ENCODE assay signal across 30 cellular contexts in genomic region chr16:76539609-76540008, GRCh38.
"Had no signal": no experiment of that assay in that cellular context is flagged by ENCODE, and none has a peak within 500 bp of the region (broad histone marks: within the 10 kb centered on the region; RNA-seq: fewer than 3 reads in every experiment).

No MANE protein-coding gene starts in this region.

- H3K79me2 ChIP-seq: parathyroid adenoma had no signal

- H3K4me3 ChIP-seq: neural progenitor cell, ovary, psoas muscle, skin epidermis, smooth muscle cell, spleen, stomach, thoracic aorta, thyroid gland, tibial nerve, upper lobe of left lung, vagina had no signal

- H3K9me3 ChIP-seq: ovary, psoas muscle, spleen, stomach, thoracic aorta, thyroid gland, tibial nerve, upper lobe of left lung, vagina had no signal

- H3K27me3 ChIP-seq: ovary, spleen, stomach, thyroid gland, tibial nerve, upper lobe of left lung, vagina had no signal

- H3K4me1 Mint-ChIP-seq: naive thymus-derived CD8-positive, alpha-beta T cell; neural progenitor cell; stimulated activated memory B cell treated with anti-CD40 and anti-IgM and Interleukin-4, amounts not matched to agents 10 μg/mL and 1 μg/mL and 100 μg/mL, for 72 hours had no signal

- H3K4me3 Mint-ChIP-seq: naive thymus-derived CD8-positive, alpha-beta T cell; natural killer cell treated with Interleukin-12 subunit alpha and Interleukin-12 subunit beta and Interleukin-15 and Interleukin-18, amount 100 ng/mL, for 72 hours; neural progenitor cell; stimulated activated memory B cell treated with anti-CD40 and anti-IgM and Interleukin-4, amounts not matched to agents 10 μg/mL and 1 μg/mL and 100 μg/mL, for 72 hours; stimulated activated naive CD8-positive, alpha-beta T cell treated with anti-CD3 and anti-CD28 coated beads, Interleukin-15, Interleukin-2, amounts not matched to agents 100 ng/mL and 50 ng/mL, for 24 hours had no signal

- H3K27ac Mint-ChIP-seq: naive thymus-derived CD8-positive, alpha-beta T cell; natural killer cell treated with Interleukin-12 subunit alpha and Interleukin-12 subunit beta and Interleukin-15 and Interleukin-18, amount 100 ng/mL, for 72 hours; neural progenitor cell; progenitor cell of endocrine pancreas; stimulated activated memory B cell treated with anti-CD40 and anti-IgM and Interleukin-4, amounts not matched to agents 10 μg/mL and 1 μg/mL and 100 μg/mL, for 72 hours; stimulated activated naive CD8-positive, alpha-beta T cell treated with anti-CD3 and anti-CD28 coated beads, Interleukin-15, Interleukin-2, amounts not matched to agents 100 ng/mL and 50 ng/mL, for 24 hours had no signal

- H3K4me2 ChIP-seq: neural progenitor cell, smooth muscle cell had no signal

- H3K36me3 ChIP-seq: neural progenitor cell, ovary, spleen, stomach, thoracic aorta, thyroid gland, tibial nerve, upper lobe of left lung, vagina had no signal

- H3K36me3 Mint-ChIP-seq: naive thymus-derived CD8-positive, alpha-beta T cell; natural killer cell treated with Interleukin-12 subunit alpha and Interleukin-12 subunit beta and Interleukin-15 and Interleukin-18, amount 100 ng/mL, for 72 hours; neural progenitor cell; stimulated activated memory B cell treated with anti-CD40 and anti-IgM and Interleukin-4, amounts not matched to agents 10 μg/mL and 1 μg/mL and 100 μg/mL, for 72 hours had no signal

- H3K9ac ChIP-seq: neural progenitor cell, parathyroid adenoma had no signal

- H3K4me1 ChIP-seq: neural progenitor cell, parathyroid adenoma, psoas muscle, spleen, stomach, thyroid gland, tibial nerve, upper lobe of left lung, vagina had no signal

- H3K9me3 Mint-ChIP-seq: natural killer cell treated with Interleukin-12 subunit alpha and Interleukin-12 subunit beta and Interleukin-15 and Interleukin-18, amount 100 ng/mL, for 72 hours; neural progenitor cell; stimulated activated memory B cell treated with anti-CD40 and anti-IgM and Interleukin-4, amounts not matched to agents 10 μg/mL and 1 μg/mL and 100 μg/mL, for 72 hours; stimulated activated naive CD8-positive, alpha-beta T cell treated with anti-CD3 and anti-CD28 coated beads, Interleukin-15, Interleukin-2, amounts not matched to agents 100 ng/mL and 50 ng/mL, for 24 hours had no signal

- DNase-seq: naive thymus-derived CD8-positive, alpha-beta T cell; occipital lobe; ovary; posterior cingulate gyrus; psoas muscle; right cardiac atrium; spleen; stimulated activated CD4-positive, alpha-beta T cell treated with anti-CD3 and anti-CD28 coated beads, Interleukin-12 subunit alpha, Interleukin-12 subunit beta, amount 100 ng/mL, for 4 hours; stimulated activated CD4-positive, alpha-beta T cell treated with anti-CD3 and anti-CD28 coated beads, Interleukin-1b, Interleukin-23, amount 100 ng/mL, for 48 hours; stimulated activated CD4-positive, alpha-beta T cell treated with anti-CD3 and anti-CD28 coated beads, Interleukin-4, amount 100 ng/mL, for 1 hour; stimulated activated CD4-positive, alpha-beta T cell treated with anti-CD3 and anti-CD28 coated beads, Interleukin-4, amount 100 ng/mL, for 4 hours; stimulated activated CD8-positive, alpha-beta memory T cell treated with anti-CD3 and anti-CD28 coated beads, Interleukin-4, amount 100 ng/mL, for 48 hours; stimulated activated naive CD4-positive, alpha-beta T cell; stomach; thyroid gland; trophoblast cell; upper lobe of left lung had no signal

- H2AFZ ChIP-seq: neural progenitor cell, parathyroid adenoma had no signal

- H3K27me3 Mint-ChIP-seq: naive thymus-derived CD8-positive, alpha-beta T cell; natural killer cell treated with Interleukin-12 subunit alpha and Interleukin-12 subunit beta and Interleukin-15 and Interleukin-18, amount 100 ng/mL, for 72 hours; progenitor cell of endocrine pancreas; stimulated activated memory B cell treated with anti-CD40 and anti-IgM and Interleukin-4, amounts not matched to agents 10 μg/mL and 1 μg/mL and 100 μg/mL, for 72 hours; stimulated activated naive CD8-positive, alpha-beta T cell treated with anti-CD3 and anti-CD28 coated beads, Interleukin-15, Interleukin-2, amounts not matched to agents 100 ng/mL and 50 ng/mL, for 24 hours had no signal

- H3K27ac ChIP-seq: neural progenitor cell, ovary, parathyroid adenoma, psoas muscle, skin epidermis, spleen, stomach, thoracic aorta, thyroid gland, tibial nerve, upper lobe of left lung, vagina had no signal

- FAIRE-seq: urothelium cell line had no signal

- ATAC-seq: naive thymus-derived CD8-positive, alpha-beta T cell; natural killer cell treated with Interleukin-12 subunit alpha and Interleukin-12 subunit beta and Interleukin-15 and Interleukin-18, amount 100 ng/mL, for 72 hours; psoas muscle; right cardiac atrium; sciatic nerve; stimulated activated memory B cell treated with anti-CD40 and anti-IgM and Interleukin-4, amounts not matched to agents 10 μg/mL and 1 μg/mL and 100 μg/mL, for 72 hours had no signal
